1 cellular context compared by ENCODE assay signal in genomic region chr9:4299006-4299795, GRCh38.
TF ChIP-seq lines count a peak whose summit lies in the region.

No MANE protein-coding gene starts in this region.

TF ChIP-seq in HepG2, 621 proteins besides CTCF, POLR2A, EP300 and RAD21 (continued from another document):
- TF ChIP-seq, protein P1, sequence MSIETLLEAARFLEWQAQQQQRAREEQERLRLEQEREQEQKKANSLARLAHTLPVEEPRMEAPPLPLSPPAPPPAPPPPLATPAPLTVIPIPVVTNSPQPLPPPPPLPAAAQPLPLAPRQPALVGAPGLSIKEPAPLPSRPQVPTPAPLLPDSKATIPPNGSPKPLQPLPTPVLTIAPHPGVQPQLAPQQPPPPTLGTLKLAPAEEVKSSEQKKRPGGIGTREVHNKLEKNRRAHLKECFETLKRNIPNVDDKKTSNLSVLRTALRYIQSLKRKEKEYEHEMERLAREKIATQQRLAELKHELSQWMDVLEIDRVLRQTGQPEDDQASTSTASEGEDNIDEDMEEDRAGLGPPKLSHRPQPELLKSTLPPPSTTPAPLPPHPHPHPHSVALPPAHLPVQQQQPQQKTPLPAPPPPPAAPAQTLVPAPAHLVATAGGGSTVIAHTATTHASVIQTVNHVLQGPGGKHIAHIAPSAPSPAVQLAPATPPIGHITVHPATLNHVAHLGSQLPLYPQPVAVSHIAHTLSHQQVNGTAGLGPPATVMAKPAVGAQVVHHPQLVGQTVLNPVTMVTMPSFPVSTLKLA (IDR thresholded peaks at IDR 0.05), result no peak
- TF ChIP-seq ZNF510 (CRISPR knock-in tag; IDR thresholded peaks at IDR 0.05; ENCODE audit: low read depth), result no peak
- no peak for TF ChIP-seq IKZF4 (CRISPR knock-in tag; IDR thresholded peaks at IDR 0.05; ENCODE audit: borderline replicate concordance, low read depth, not compliant biosample characterization)
- TF ChIP-seq EZH2 (conservative IDR thresholded peaks at IDR 0.05; ENCODE audit: low read depth, low read length), result peak; percentile 80
- TF ChIP-seq CHD4 (IDR thresholded peaks at IDR 0.05; ENCODE audit: borderline replicate concordance, low read length), result no peak
- TF ChIP-seq ZNF354B (CRISPR knock-in tag; IDR thresholded peaks at IDR 0.05), result no peak
- no peak for TF ChIP-seq CEBPG (CRISPR knock-in tag; IDR thresholded peaks at IDR 0.05)
- TF ChIP-seq ZNF501 (CRISPR knock-in tag; IDR thresholded peaks at IDR 0.05), result no peak
- no peak for TF ChIP-seq EHMT2 (IDR thresholded peaks at IDR 0.05; ENCODE audit: borderline replicate concordance, low read depth, low read length)
- 0 out of 2 replicates have a peak, but pooled peaks have one; percentile 13 for TF ChIP-seq ZNF646 (CRISPR knock-in tag; IDR thresholded peaks at IDR 0.05)
